15 cellular contexts compared by ENCODE assay signal in the genomic region with DNA sequence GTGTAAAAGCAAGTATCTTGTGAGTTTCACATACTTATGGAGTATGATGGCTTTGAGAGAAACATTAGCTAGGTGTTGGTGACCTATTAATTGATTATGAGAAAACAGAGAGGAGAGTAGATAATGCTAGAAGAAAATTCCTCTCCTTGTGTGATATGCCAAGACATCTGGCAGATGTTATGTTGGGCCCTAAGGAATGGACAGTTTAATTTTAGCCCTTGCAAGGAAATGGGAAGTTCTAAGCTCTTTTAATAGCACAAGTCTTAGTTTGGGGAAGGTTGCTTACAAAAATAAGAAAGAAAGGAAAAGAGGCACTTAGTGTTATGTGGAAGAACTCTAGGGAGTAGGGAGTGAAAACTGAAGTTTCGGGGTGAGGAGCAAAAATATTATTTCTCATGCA. TPM values are rescaled to one million over a fixed set of nuclear protein-coding genes. Genes with fewer than 3 reads are reported as not detected.
DNase-seq lines count a peak whose midpoint lies in the region; ATAC-seq, FAIRE-seq and TF ChIP-seq lines count a peak whose summit lies in the region.
"Had no signal": no experiment of that assay in that cellular context is flagged by ENCODE, and none has a peak within 500 bp of the region (broad histone marks: within the 10 kb centered on the region; RNA-seq: fewer than 3 reads in every experiment).

No MANE protein-coding gene starts in this region.

- H3K4me1 ChIP-seq in astrocyte (ENCODE audit: insufficient read depth, low read length): peaks cover 5% of the 10 kb centered on the region
- H3K4me1 ChIP-seq in gastroesophageal sphincter: peaks cover 35 to 86% (median 40%) of the 10 kb centered on the region in 3 donors

- no peaks in the 10 kb centered on the region for H3K27me3 Mint-ChIP-seq in astrocyte (ENCODE audit: low read depth, unreplicated experiment)
- H3K27me3 Mint-ChIP-seq in progenitor cell of endocrine pancreas: no peaks in the 10 kb centered on the region
- no peaks in the 10 kb centered on the region for H3K27me3 Mint-ChIP-seq in type B pancreatic cell

- no peak overlapping the region for H3K27ac ChIP-seq in astrocyte (ENCODE audit: low read depth, low read length)
- peak overlapping the region; percentile 71 to 76 (median 76) for H3K27ac ChIP-seq in gastroesophageal sphincter
- H3K27ac ChIP-seq: BLaER1 had no signal

- H3K4me1 Mint-ChIP-seq in astrocyte (ENCODE audit: low read depth, unreplicated experiment) (peaks cover 63% of the 10 kb centered on the region), progenitor cell of endocrine pancreas (ENCODE audit: low read depth) (peaks cover 54% of the 10 kb centered on the region), type B pancreatic cell (ENCODE audit: unreplicated experiment) (peaks cover 57% of the 10 kb centered on the region)

- WGBS in gastroesophageal sphincter (ENCODE audit: low coverage in 1 of 2), 2 donors: 43 to 56% methylated on average over 1 of the region's 1 CpG

- TF ChIP-seq POLR2A in gastroesophageal sphincter (IDR thresholded peaks at IDR 0.05): no peak

- no peaks in the 10 kb centered on the region for H3K9me3 ChIP-seq in astrocyte (ENCODE audit: insufficient read depth, low read depth, low read length)
- no peaks in the 10 kb centered on the region for H3K9me3 ChIP-seq in gastroesophageal sphincter
- H3K9me3 ChIP-seq: BLaER1 had no signal

- intact Hi-C loops in posterior vena cava (cut with DNase I): loop anchor here in 1 of 2 donors (10.0 kb wide), 2 partner anchors 57 to 163 kb away; no protein-coding TSS in a partner anchor

- no peak overlapping the region for H2AFZ ChIP-seq in astrocyte (ENCODE audit: low read depth, low read length)

- H3K36me3 ChIP-seq in astrocyte (ENCODE audit: insufficient read depth, low read length) (no peaks in the 10 kb centered on the region), gastroesophageal sphincter (no peaks in the 10 kb centered on the region)
- H3K36me3 ChIP-seq: BLaER1 had no signal

- H3K79me2 ChIP-seq in astrocyte (ENCODE audit: insufficient read depth, low read length): peaks cover 96% of the 10 kb centered on the region

- no peak for DNase-seq in astrocyte (ENCODE audit: low read depth)
- no peak for DNase-seq in progenitor cell of endocrine pancreas (ENCODE audit: low spot score, unreplicated experiment)
- no peak for DNase-seq in type B pancreatic cell (ENCODE audit: extremely low spot score, unreplicated experiment)
- DNase-seq in NK-92 (lab: John Stamatoyannopoulos, UW; ENCODE audit: unreplicated experiment): no peak
- DNase-seq in germinal center (ENCODE audit: low spot score): no peak
- DNase-seq in posterior vena cava (ENCODE audit: low spot score): no peak
- DNase-seq: activated CD4-positive, alpha-beta T cell treated with anti-CD3 and anti-CD28 coated beads for 48 hours; activated T-cell treated with anti-CD3 and anti-CD28 coated beads, Interleukin-2, amount 50 U/mL, for 48 hours; amniotic stem cell; H7; NCI-H2171; stimulated activated naive B cell treated with anti-CD40 and anti-IgM and Interleukin-4, amounts not matched to agents 10 μg/mL and 1 μg/mL and 100 μg/mL, for 72 hours; T-helper 9 cell had no signal

- peaks cover 29% of the 10 kb centered on the region for H4K20me1 ChIP-seq in astrocyte (ENCODE audit: insufficient read depth, low read length)
- H4K20me1 ChIP-seq: BLaER1 had no signal

- H3K36me3 Mint-ChIP-seq in astrocyte (ENCODE audit: low read depth, unreplicated experiment) (peaks cover 8% of the 10 kb centered on the region), progenitor cell of endocrine pancreas (ENCODE audit: insufficient read depth) (peaks cover 8% of the 10 kb centered on the region), type B pancreatic cell (peaks cover 53% of the 10 kb centered on the region)
- H3K36me3 Mint-ChIP-seq: stimulated activated naive B cell treated with anti-CD40 and anti-IgM and Interleukin-4, amounts not matched to agents 10 μg/mL and 1 μg/mL and 100 μg/mL, for 72 hours had no signal

- TF ChIP-seq CTCF in astrocyte (IDR thresholded peaks at IDR 0.05; ENCODE audit: insufficient read depth, low read depth, low read length) (no peak), gastroesophageal sphincter (IDR thresholded peaks at IDR 0.05) (no peak), progenitor cell of endocrine pancreas (IDR thresholded peaks at IDR 0.05; ENCODE audit: unreplicated experiment) (no peak), type B pancreatic cell (conservative IDR thresholded peaks at IDR 0.05) (no peak)

- H3K27ac Mint-ChIP-seq in astrocyte (ENCODE audit: unreplicated experiment): peak overlapping the region; percentile 29
- H3K27ac Mint-ChIP-seq in progenitor cell of endocrine pancreas: peak overlapping the region; percentile 14
- H3K27ac Mint-ChIP-seq in type B pancreatic cell: no peak overlapping the region
- H3K27ac Mint-ChIP-seq: stimulated activated naive B cell treated with anti-CD40 and anti-IgM and Interleukin-4, amounts not matched to agents 10 μg/mL and 1 μg/mL and 100 μg/mL, for 72 hours had no signal

- H3K9me3 Mint-ChIP-seq in astrocyte (ENCODE audit: unreplicated experiment) (no peaks in the 10 kb centered on the region), progenitor cell of endocrine pancreas (ENCODE audit: low read depth) (no peaks in the 10 kb centered on the region), type B pancreatic cell (peaks cover 7% of the 10 kb centered on the region)
- H3K9me3 Mint-ChIP-seq: stimulated activated naive B cell treated with anti-CD40 and anti-IgM and Interleukin-4, amounts not matched to agents 10 μg/mL and 1 μg/mL and 100 μg/mL, for 72 hours had no signal

- no peak for FAIRE-seq in astrocyte (lab: Jason Lieb, UNC)

- H3K4me2 ChIP-seq in astrocyte (ENCODE audit: low read length): no peak overlapping the region
- H3K4me2 ChIP-seq: BLaER1 had no signal

- no peak for ATAC-seq in gastroesophageal sphincter
- ATAC-seq: stimulated activated naive B cell treated with anti-CD40 and anti-IgM and Interleukin-4, amounts not matched to agents 10 μg/mL and 1 μg/mL and 100 μg/mL, for 72 hours had no signal

- peak overlapping the region; percentile 23 for H3K4me3 Mint-ChIP-seq in astrocyte (ENCODE audit: unreplicated experiment)
- H3K4me3 Mint-ChIP-seq in progenitor cell of endocrine pancreas (ENCODE audit: low read depth): no peak overlapping the region
- H3K4me3 Mint-ChIP-seq in type B pancreatic cell: peak overlapping the region; percentile 50
- H3K4me3 Mint-ChIP-seq: stimulated activated naive B cell treated with anti-CD40 and anti-IgM and Interleukin-4, amounts not matched to agents 10 μg/mL and 1 μg/mL and 100 μg/mL, for 72 hours had no signal

- no peak overlapping the region for H3K4me3 ChIP-seq in astrocyte (ENCODE audit: insufficient read depth, low read depth, low read length)
- no peak overlapping the region for H3K4me3 ChIP-seq in gastroesophageal sphincter
- H3K4me3 ChIP-seq: BLaER1 had no signal

- no peaks in the 10 kb centered on the region for H3K27me3 ChIP-seq in astrocyte (ENCODE audit: insufficient read depth, low read length)
- H3K27me3 ChIP-seq in gastroesophageal sphincter: no peaks in the 10 kb centered on the region
- H3K27me3 ChIP-seq: BLaER1 had no signal

- no peak overlapping the region for H3K9ac ChIP-seq in astrocyte (ENCODE audit: low read length)
- H3K9ac ChIP-seq: BLaER1 had no signal

- TF ChIP-seq EP300 in gastroesophageal sphincter (IDR thresholded peaks at IDR 0.05): no peak

RNA-seq across cellular contexts. Expression of a gene that starts 5.1 kb away (rescaled TPM):
- total RNA-seq in astrocyte (98.4 and 126 TPM in 2 replicates), gastroesophageal sphincter (10 to 100 TPM; 19.1 to 57.9 (median 35.6) TPM), progenitor cell of endocrine pancreas (102 and 103 TPM in 2 replicates), type B pancreatic cell (ENCODE audit: low replicate concordance) (124 and 129 TPM in 2 replicates), posterior vena cava (10 to 100 TPM; 20.0 to 25.7 TPM)
